In the genomic region with DNA sequence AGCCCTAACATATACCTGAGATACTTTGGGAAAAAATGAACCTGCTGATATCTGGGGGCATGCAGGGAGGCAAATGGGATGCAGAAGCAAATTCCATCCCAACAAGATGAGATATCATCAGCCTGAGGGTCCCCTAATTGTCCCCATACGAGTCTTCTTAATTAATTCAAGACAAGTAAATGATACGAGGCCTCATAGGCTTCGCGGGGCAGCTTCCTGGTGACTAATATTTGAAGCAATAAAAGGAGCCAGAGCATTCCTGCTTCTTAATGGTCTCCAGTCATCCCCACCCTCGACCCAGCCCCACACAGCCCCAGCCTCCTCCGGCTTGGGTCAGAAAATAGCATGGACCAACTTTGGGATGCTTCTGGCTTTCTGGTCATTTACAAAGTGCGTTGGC, we compare ENCODE assay signal across 18 cellular contexts.
DNase-seq lines count a peak whose midpoint lies in the region; ATAC-seq and TF ChIP-seq lines count a peak whose summit lies in the region.
"Had no signal": no experiment of that assay in that cellular context is flagged by ENCODE, and none has a peak within 500 bp of the region (broad histone marks: within the 10 kb centered on the region; RNA-seq: fewer than 3 reads in every experiment).

No MANE protein-coding gene starts in this region.

- H3F3A ChIP-seq in GM23248 (ENCODE audit: insufficient read depth), result no peaks in the 10 kb centered on the region
- H3F3A ChIP-seq in PC-3 (ENCODE audit: low read length, unreplicated experiment), result no peaks in the 10 kb centered on the region
- peaks cover 44% of the 10 kb centered on the region for H3F3A ChIP-seq in neural progenitor cell (ENCODE audit: low read depth)

- DNase-seq in AG20443 (ENCODE audit: low spot score), result peak; percentile 35
- peak; percentile 21 for DNase-seq in GM23248
- DNase-seq in PC-3, result peak; percentile 22
- no peak for DNase-seq in neural progenitor cell (ENCODE audit: low spot score)
- no peak for DNase-seq in activated CD4-positive, alpha-beta T cell treated with anti-CD3 and anti-CD28 coated beads, Interleukin-2, amount 10 ng/mL, durations not matched to agents 24 days and 14 days
- no peak for DNase-seq in trophoblast cell
- no peak for DNase-seq in naive thymus-derived CD8-positive, alpha-beta T cell
- DNase-seq: 8988T; CD4-positive, CD25-positive, alpha-beta regulatory T cell; CD8-positive, alpha-beta memory T cell; COR-L47; GF-D8; GOT3; H7 had no signal

- H3K9me3 Mint-ChIP-seq in neural progenitor cell, result peaks cover 4% of the 10 kb centered on the region
- peaks cover 7% of the 10 kb centered on the region for H3K9me3 Mint-ChIP-seq in activated CD4-positive, alpha-beta T cell treated with anti-CD3 and anti-CD28 coated beads, Interleukin-2, amount 10 ng/mL, durations not matched to agents 24 days and 14 days
- H3K9me3 Mint-ChIP-seq in naive thymus-derived CD8-positive, alpha-beta T cell, result peaks cover 0 to 15% (median 0%) of the 10 kb centered on the region in 9 donors

- H4K91ac ChIP-seq in trophoblast cell (ENCODE audit: low read depth, low read length), result no peak overlapping the region

- H2AK5ac ChIP-seq in trophoblast cell (ENCODE audit: low read length), result no peak overlapping the region

- no peak overlapping the region for H3K4me3 Mint-ChIP-seq in neural progenitor cell
- H3K4me3 Mint-ChIP-seq in activated CD4-positive, alpha-beta T cell treated with anti-CD3 and anti-CD28 coated beads, Interleukin-2, amount 10 ng/mL, durations not matched to agents 24 days and 14 days, result no peak overlapping the region
- no peak overlapping the region for H3K4me3 Mint-ChIP-seq in naive thymus-derived CD8-positive, alpha-beta T cell
- H3K4me3 Mint-ChIP-seq: B cell; CD4-positive, CD25-positive, alpha-beta regulatory T cell; CD8-positive, alpha-beta memory T cell; IgD-negative memory B cell had no signal

- POLR2A ChIA-PET in PC-3 (lab: Charles Lee; ENCODE audit: unreplicated experiment), result no interaction called here
- POLR2A ChIA-PET in naive thymus-derived CD8-positive, alpha-beta T cell (lab: Charles Lee), result no interaction called here

- no peak overlapping the region for H3K14ac ChIP-seq in trophoblast cell (ENCODE audit: low read length)

- intact Hi-C loops in PC-3 (cut with micrococcal nuclease), result no loop called here
- intact Hi-C loops in activated CD4-positive, alpha-beta T cell treated with anti-CD3 and anti-CD28 coated beads, Interleukin-2, amount 10 ng/mL, durations not matched to agents 24 days and 14 days (cut with micrococcal nuclease), result no loop called here

- CTCF ChIA-PET in PC-3 (lab: Charles Lee), result no interaction called here

- in situ Hi-C loops in GM23248 (cut with MboI), result no loop called here

- ATAC-seq in PC-3, result no peak
- no peak for ATAC-seq in naive thymus-derived CD8-positive, alpha-beta T cell
- ATAC-seq: HepG2 had no signal

- H3K9me3 ChIP-seq in GM23248 (ENCODE audit: low read depth) (no peaks in the 10 kb centered on the region), PC-3 (ENCODE audit: low read length) (no peaks in the 10 kb centered on the region), neural progenitor cell (ENCODE audit: low read depth) (no peaks in the 10 kb centered on the region), trophoblast cell (ENCODE audit: insufficient read depth, low read depth, low read length) (no peaks in the 10 kb centered on the region)
- H3K9me3 ChIP-seq: BLaER1 treated with 17β-estradiol and CSF1 and Interleukin-3, amounts not matched to agents 10 nM and 100 nM had no signal

- no peak overlapping the region for H4K8ac ChIP-seq in trophoblast cell (ENCODE audit: low read depth, low read length)

- TF ChIP-seq CTCF in PC-3 (conservative IDR thresholded peaks at IDR 0.05; ENCODE audit: low read depth, low read length), result no peak
- TF ChIP-seq CTCF in neural progenitor cell (IDR thresholded peaks at IDR 0.05), result no peak

- peaks cover 14% of the 10 kb centered on the region for H3K79me1 ChIP-seq in trophoblast cell (ENCODE audit: low read length)

- no peaks in the 10 kb centered on the region for H3K36me3 ChIP-seq in GM23248 (ENCODE audit: low read depth)
- H3K36me3 ChIP-seq in PC-3 (ENCODE audit: low read depth, low read length), result no peaks in the 10 kb centered on the region
- H3K36me3 ChIP-seq in neural progenitor cell, result no peaks in the 10 kb centered on the region
- H3K36me3 ChIP-seq in trophoblast cell (ENCODE audit: control insufficient read depth in 1 of 2, insufficient read depth in 2 of 2, low read length in 2 of 2), result no peaks in the 10 kb centered on the region
- H3K36me3 ChIP-seq: BLaER1 treated with 17β-estradiol and CSF1 and Interleukin-3, amounts not matched to agents 10 nM and 100 nM had no signal

- H3K36me3 Mint-ChIP-seq in neural progenitor cell, result peaks cover 3% of the 10 kb centered on the region
- no peaks in the 10 kb centered on the region for H3K36me3 Mint-ChIP-seq in activated CD4-positive, alpha-beta T cell treated with anti-CD3 and anti-CD28 coated beads, Interleukin-2, amount 10 ng/mL, durations not matched to agents 24 days and 14 days (ENCODE audit: low read depth)
- H3K36me3 Mint-ChIP-seq in naive thymus-derived CD8-positive, alpha-beta T cell, result peaks cover 2 to 15% (median 6%) of the 10 kb centered on the region in 3 donors
- H3K36me3 Mint-ChIP-seq: CD4-positive, CD25-positive, alpha-beta regulatory T cell had no signal

- H3K9me2 ChIP-seq in GM23248 (ENCODE audit: insufficient read depth) (no peaks in the 10 kb centered on the region), PC-3 (replicated peaks; ENCODE audit: low read length) (no peaks in the 10 kb centered on the region)

- H3K18ac ChIP-seq in trophoblast cell (ENCODE audit: low read length), result no peak overlapping the region

- H3K4me3 ChIP-seq in GM23248, result no peak overlapping the region
- no peak overlapping the region for H3K4me3 ChIP-seq in PC-3 (ENCODE audit: low read length)
- no peak overlapping the region for H3K4me3 ChIP-seq in neural progenitor cell
- H3K4me3 ChIP-seq in trophoblast cell (ENCODE audit: low read depth, low read length), result no peak overlapping the region
- H3K4me3 ChIP-seq: BLaER1 treated with 17β-estradiol and CSF1 and Interleukin-3, amounts not matched to agents 10 nM and 100 nM had no signal

- H3K4me1 ChIP-seq in GM23248 (ENCODE audit: insufficient read depth) (peaks cover 11% of the 10 kb centered on the region; the same call in 1 of the 2 replicates), PC-3 (ENCODE audit: insufficient read depth, low read length) (peaks cover 20% of the 10 kb centered on the region), neural progenitor cell (peaks cover 50% of the 10 kb centered on the region), trophoblast cell (ENCODE audit: control insufficient read depth in 1 of 2, insufficient read depth in 2 of 2, low read length in 2 of 2) (peaks cover 18 to 27% of the 10 kb centered on the region in 2 experiments)

- no peak overlapping the region for H4K12ac ChIP-seq in trophoblast cell (ENCODE audit: low read depth, low read length)

- H2BK120ac ChIP-seq in trophoblast cell (ENCODE audit: insufficient read depth, low read length, poor library complexity), result no peak overlapping the region

- H3K27me3 Mint-ChIP-seq in neural progenitor cell (ENCODE audit: insufficient read depth, low read depth), result peaks cover 11% of the 10 kb centered on the region
- H3K27me3 Mint-ChIP-seq in activated CD4-positive, alpha-beta T cell treated with anti-CD3 and anti-CD28 coated beads, Interleukin-2, amount 10 ng/mL, durations not matched to agents 24 days and 14 days, result no peaks in the 10 kb centered on the region
- H3K27me3 Mint-ChIP-seq in naive thymus-derived CD8-positive, alpha-beta T cell, result peaks cover 0 to 4% (median 2%) of the 10 kb centered on the region in 5 donors
- H3K27me3 Mint-ChIP-seq: CD4-positive, CD25-positive, alpha-beta regulatory T cell had no signal

- peak overlapping the region; percentile 89 for H3K27ac Mint-ChIP-seq in neural progenitor cell
- H3K27ac Mint-ChIP-seq in activated CD4-positive, alpha-beta T cell treated with anti-CD3 and anti-CD28 coated beads, Interleukin-2, amount 10 ng/mL, durations not matched to agents 24 days and 14 days, result no peak overlapping the region
- no peak overlapping the region for H3K27ac Mint-ChIP-seq in naive thymus-derived CD8-positive, alpha-beta T cell
- H3K27ac Mint-ChIP-seq: B cell; CD4-positive, CD25-positive, alpha-beta regulatory T cell; CD8-positive, alpha-beta memory T cell; IgD-negative memory B cell had no signal

- H3K4me1 Mint-ChIP-seq in neural progenitor cell, result peaks cover 94% of the 10 kb centered on the region
- peaks cover 6% of the 10 kb centered on the region for H3K4me1 Mint-ChIP-seq in activated CD4-positive, alpha-beta T cell treated with anti-CD3 and anti-CD28 coated beads, Interleukin-2, amount 10 ng/mL, durations not matched to agents 24 days and 14 days
- H3K4me1 Mint-ChIP-seq in naive thymus-derived CD8-positive, alpha-beta T cell, result peaks cover 2 to 15% (median 10%) of the 10 kb centered on the region in 4 donors

- H3K23ac ChIP-seq in trophoblast cell (ENCODE audit: low read length), result no peak overlapping the region

- H3K9ac ChIP-seq in GM23248 (no peak overlapping the region), PC-3 (ENCODE audit: low read length) (no peak overlapping the region), neural progenitor cell (no peak overlapping the region), trophoblast cell (ENCODE audit: low read length) (no peak overlapping the region)
- H3K9ac ChIP-seq: BLaER1 treated with 17β-estradiol and CSF1 and Interleukin-3, amounts not matched to agents 10 nM and 100 nM had no signal

- H3K4me2 ChIP-seq in GM23248 (ENCODE audit: unreplicated experiment) (no peak overlapping the region), PC-3 (ENCODE audit: low read length) (no peak overlapping the region), neural progenitor cell (no peak overlapping the region), trophoblast cell (ENCODE audit: low read length) (no peak overlapping the region)
- H3K4me2 ChIP-seq: BLaER1 treated with 17β-estradiol and CSF1 and Interleukin-3, amounts not matched to agents 10 nM and 100 nM had no signal

- no peak overlapping the region for H2BK12ac ChIP-seq in trophoblast cell (ENCODE audit: low read length)

- H4K20me1 ChIP-seq in GM23248 (ENCODE audit: insufficient read depth) (no peaks in the 10 kb centered on the region), PC-3 (ENCODE audit: low read length) (no peaks in the 10 kb centered on the region), neural progenitor cell (ENCODE audit: low read depth) (peaks cover 52% of the 10 kb centered on the region)

- no peak overlapping the region for H2BK5ac ChIP-seq in trophoblast cell (ENCODE audit: low read depth, low read length, poor library complexity)

- H3K27me3 ChIP-seq in GM23248 (replicated peaks; ENCODE audit: insufficient read depth), result peaks cover 3% of the 10 kb centered on the region; the same call in 1 of the 2 replicates
- H3K27me3 ChIP-seq in PC-3 (ENCODE audit: low read length), result no peaks in the 10 kb centered on the region
- peaks cover 90% of the 10 kb centered on the region for H3K27me3 ChIP-seq in neural progenitor cell
- H3K27me3 ChIP-seq in trophoblast cell (ENCODE audit: insufficient read depth, low read length), result no peaks in the 10 kb centered on the region

- no peak overlapping the region for H3K27ac ChIP-seq in GM23248
- no peak overlapping the region for H3K27ac ChIP-seq in PC-3 (ENCODE audit: low read length)
- H3K27ac ChIP-seq in neural progenitor cell, result no peak overlapping the region
- H3K27ac ChIP-seq in trophoblast cell (ENCODE audit: low read depth, low read length), result no peak overlapping the region
- H3K27ac ChIP-seq: BLaER1 treated with 17β-estradiol and CSF1 and Interleukin-3, amounts not matched to agents 10 nM and 100 nM had no signal

- H3K79me2 ChIP-seq in GM23248 (ENCODE audit: insufficient read depth) (no peaks in the 10 kb centered on the region), PC-3 (ENCODE audit: low read length) (no peaks in the 10 kb centered on the region), neural progenitor cell (ENCODE audit: low read depth) (no peaks in the 10 kb centered on the region), trophoblast cell (ENCODE audit: control insufficient read depth, insufficient read depth, low read length, poor library complexity) (no peaks in the 10 kb centered on the region)

- 40 to 44% methylated on average over 7 of the region's 7 CpGs for WGBS in GM23248 (ENCODE audit: low coverage in 1 of 2, low lambda C conversion rate in 2 of 2, missing lambda C conversion rate in 2 of 2), 2 experiments
- no CpG with 5 or more reads among the region's 7 CpGs for WGBS in trophoblast cell (ENCODE audit: extremely low coverage, insufficient coverage, insufficient read length)

- BruUV-seq in PC-3 (replicated peaks; lab: Mats Ljungman, UMichigan), result no TSS peak

- H2AFZ ChIP-seq in GM23248 (no peak overlapping the region), PC-3 (ENCODE audit: low read length) (no peak overlapping the region), neural progenitor cell (replicated peaks) (no peak overlapping the region), trophoblast cell (ENCODE audit: insufficient read depth, low read length, poor library complexity) (no peak overlapping the region)

- no peak overlapping the region for H3K4ac ChIP-seq in trophoblast cell (ENCODE audit: low read depth, low read length)

Comparison
In these comparisons a context has a peak if more than half of its experiments do, and no peak if none do; other contexts are left out.
1. DNase-seq: peak in AG20443 (single experiment), GM23248 (single experiment) and PC-3 (single experiment); none in neural progenitor cell (single experiment), activated CD4-positive, alpha-beta T cell treated with anti-CD3 and anti-CD28 coated beads, Interleukin-2, amount 10 ng/mL, durations not matched to agents 24 days and 14 days (single experiment), trophoblast cell (0 of 2) and naive thymus-derived CD8-positive, alpha-beta T cell (0 of 10).